Comparison of ENCODE assay signal across 1 cellular context in the genomic region with DNA sequence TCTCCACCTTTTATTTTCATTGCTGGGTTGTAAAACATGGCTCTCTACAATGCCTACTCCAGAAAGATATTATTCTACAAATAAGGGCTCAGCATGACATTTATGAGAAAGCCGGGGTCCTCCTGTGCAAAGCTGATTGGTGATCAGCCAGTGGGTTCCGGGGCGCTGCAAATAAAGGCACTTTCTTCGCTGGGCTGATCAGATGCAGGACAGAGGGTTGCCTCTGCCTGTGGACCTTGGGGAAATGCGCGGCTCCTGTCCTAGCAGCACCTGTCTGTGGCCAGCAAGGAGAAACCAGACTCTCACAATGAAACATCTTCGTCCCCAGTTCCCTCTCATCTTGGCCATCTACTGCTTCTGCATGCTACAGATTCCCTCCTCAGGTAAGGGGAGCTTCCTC.
TF ChIP-seq lines count a peak whose summit lies in the region.

A gene with protein sequence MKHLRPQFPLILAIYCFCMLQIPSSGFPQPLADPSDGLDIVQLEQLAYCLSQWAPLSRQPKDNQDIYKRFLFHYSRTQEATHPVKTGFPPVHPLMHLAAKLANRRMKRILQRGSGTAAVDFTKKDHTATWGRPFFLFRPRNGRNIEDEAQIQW (plus strand): TSS at position 301 of the 400 bp plus-strand sequence. CDS start 7 bp downstream, at position 308.

TF ChIP-seq in IMR-90, 13 proteins besides CTCF, POLR2A, EP300 and RAD21 (continued from another document):
- TF ChIP-seq MAZ (IDR thresholded peaks at IDR 0.05; ENCODE audit: borderline replicate concordance, low read depth, low read length) (no peak), MXI1 (IDR thresholded peaks at IDR 0.05; ENCODE audit: borderline replicate concordance, low read depth, low read length) (no peak), RFX5 (IDR thresholded peaks at IDR 0.05; ENCODE audit: low read depth, low read length) (no peak), CHD1 (IDR thresholded peaks at IDR 0.05; ENCODE audit: low read depth, low read length) (no peak), NFE2L2 (IDR thresholded peaks at IDR 0.05; ENCODE audit: low read depth, low read length) (no peak), MAFK (IDR thresholded peaks at IDR 0.05; ENCODE audit: low read depth, low read length) (no peak), BHLHE40 (IDR thresholded peaks at IDR 0.05; ENCODE audit: low read depth, low read length) (no peak)
- TF ChIP-seq, protein P1, sequence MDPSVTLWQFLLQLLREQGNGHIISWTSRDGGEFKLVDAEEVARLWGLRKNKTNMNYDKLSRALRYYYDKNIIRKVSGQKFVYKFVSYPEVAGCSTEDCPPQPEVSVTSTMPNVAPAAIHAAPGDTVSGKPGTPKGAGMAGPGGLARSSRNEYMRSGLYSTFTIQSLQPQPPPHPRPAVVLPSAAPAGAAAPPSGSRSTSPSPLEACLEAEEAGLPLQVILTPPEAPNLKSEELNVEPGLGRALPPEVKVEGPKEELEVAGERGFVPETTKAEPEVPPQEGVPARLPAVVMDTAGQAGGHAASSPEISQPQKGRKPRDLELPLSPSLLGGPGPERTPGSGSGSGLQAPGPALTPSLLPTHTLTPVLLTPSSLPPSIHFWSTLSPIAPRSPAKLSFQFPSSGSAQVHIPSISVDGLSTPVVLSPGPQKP (IDR thresholded peaks at IDR 0.05; ENCODE audit: borderline replicate concordance, low read depth, low read length): no peak
